Comparison of ENCODE assay signal across 7 cellular contexts in genomic region chr6:48891308-48891707, GRCh38.
"Had no signal": no experiment of that assay in that cellular context is flagged by ENCODE, and none has a peak within 500 bp of the region (broad histone marks: within the 10 kb centered on the region; RNA-seq: fewer than 3 reads in every experiment).

No MANE protein-coding gene starts in this region.

- FAIRE-seq: GM12878, GM12891, GM12892, GM18507, GM19239 had no signal

- H3K4me3 ChIP-seq: GM12878 had no signal

- ATAC-seq: GM12878 had no signal

- DNase-seq: GDM1, GF-D8 had no signal
